21 cellular contexts compared by ENCODE assay signal in genomic region chr2:121133551-121134319, GRCh38.
A peak's percentile ranks its signal among the peaks of the same experiment; 100 is the strongest.
DNase-seq lines count a peak whose midpoint lies in the region; ATAC-seq and TF ChIP-seq lines count a peak whose summit lies in the region.
"Had no signal": no experiment of that assay in that cellular context is flagged by ENCODE, and none has a peak within 500 bp of the region (broad histone marks: within the 10 kb centered on the region; RNA-seq: fewer than 3 reads in every experiment).

No MANE protein-coding gene starts in this region.

- no peaks in the 10 kb centered on the region for H3K9me2 ChIP-seq in GM23338 (ENCODE audit: insufficient read depth)

- H3K4ac ChIP-seq in H9 (ENCODE audit: low read depth, low read length) = no peak overlapping the region

- H2BK120ac ChIP-seq in H9 (ENCODE audit: low read depth, low read length, poor library complexity, severe bottlenecking) = no peak overlapping the region

- no peak for ATAC-seq in GM23338
- ATAC-seq: HCT116, SK-N-SH treated with all-trans-retinoic acid at 6 μM for 48 hours had no signal

- H3K4me3 ChIP-seq in GM23338 (no peak overlapping the region), SJCRH30 (no peak overlapping the region), smooth muscle cell (no peak overlapping the region)

- H3K27me3 Mint-ChIP-seq in GM23338 (ENCODE audit: insufficient read depth, low read depth, poor library complexity) (peaks cover 16% of the 10 kb centered on the region), H9 (ENCODE audit: low read depth) (peaks cover 6% of the 10 kb centered on the region; the same call in 1 of the 2 replicates)
- H3K27me3 Mint-ChIP-seq: CD4-positive, CD25-positive, alpha-beta regulatory T cell had no signal

- peak overlapping the region; percentile 80; the same call in 1 of the 2 replicates for H2AFZ ChIP-seq in GM23338
- no peak overlapping the region for H2AFZ ChIP-seq in H9 (ENCODE audit: low read length)
- H2AFZ ChIP-seq in smooth muscle cell (ENCODE audit: low read depth) = no peak overlapping the region

- H3K18ac ChIP-seq in H9 (ENCODE audit: insufficient read length, low read depth, low read length) = peak overlapping the region; percentile 13

- no peak overlapping the region for H2BK20ac ChIP-seq in H9 (ENCODE audit: low read depth, low read length, poor library complexity, severe bottlenecking)

- H2BK12ac ChIP-seq in H9 (ENCODE audit: insufficient read length, low read depth, low read length) = no peak overlapping the region

- no peak overlapping the region for H3K14ac ChIP-seq in H9 (ENCODE audit: insufficient read depth, low read length)

- no peak overlapping the region for H3K4me3 Mint-ChIP-seq in GM23338
- no peak overlapping the region for H3K4me3 Mint-ChIP-seq in H9
- H3K4me3 Mint-ChIP-seq: CD4-positive, CD25-positive, alpha-beta regulatory T cell had no signal

- no peak overlapping the region for H3K23ac ChIP-seq in H9 (ENCODE audit: insufficient read length, low read depth, low read length)

- H3K9ac ChIP-seq in H9 (ENCODE audit: extremely low read depth, insufficient read length, low read length) (no peak overlapping the region), smooth muscle cell (ENCODE audit: low read depth) (no peak overlapping the region)
- H3K9ac ChIP-seq: KMS-11 had no signal

- DNase-seq in GM23338 (ENCODE audit: low spot score) = no peak
- no peak for DNase-seq in H9
- peak; percentile 20 to 44 for DNase-seq in SJCRH30
- DNase-seq in mesenteric fat pad (ENCODE audit: low spot score) = peak; percentile 69
- DNase-seq in NCI-H2196 treated with DMSO at 0.1 percent for 48 hours (lab: John Stamatoyannopoulos, UW; ENCODE audit: unreplicated experiment) = no peak
- DNase-seq in activated CD8-positive, alpha-beta memory T cell treated with anti-CD3 and anti-CD28 coated beads, Interleukin-2, amount 50 U/mL, for 4 hours = no peak
- DNase-seq in superior temporal gyrus (ENCODE audit: extremely low spot score) = no peak
- DNase-seq in smooth muscle cell (lab: John Stamatoyannopoulos, UW; ENCODE audit: unreplicated experiment) = no peak
- DNase-seq: CD4-positive, CD25-positive, alpha-beta regulatory T cell; DMS79; NCI-H1105; NCI-H146; NCI-H2081; NCI-H2171 treated with DMSO at 0.1 percent for 48 hours; NCI-H446; NCI-H69; SIG-M5 had no signal

- H3K4me1 ChIP-seq in GM23338 (ENCODE audit: insufficient read depth) (peaks cover 18% of the 10 kb centered on the region; the same call in 1 of the 2 replicates), H9 (ENCODE audit: insufficient read depth, low read length) (peaks cover 6% of the 10 kb centered on the region; the same call in 1 of the 2 replicates), SJCRH30 (no peaks in the 10 kb centered on the region), smooth muscle cell (ENCODE audit: low read depth) (no peaks in the 10 kb centered on the region)

- TF ChIP-seq CTCF in GM23338 (conservative IDR thresholded peaks at IDR 0.05; ENCODE audit: low read depth in 2 of 2) = no peak; a peak in 1 of 4 replicates
- TF ChIP-seq CTCF in H9 (conservative IDR thresholded peaks at IDR 0.05) = no peak
- no peak for TF ChIP-seq CTCF in smooth muscle cell (IDR thresholded peaks at IDR 0.05; ENCODE audit: borderline replicate concordance, insufficient read depth, poor library complexity, severe bottlenecking)

- no peak overlapping the region; the same call in 1 of the 2 replicates for H3K4me2 ChIP-seq in GM23338
- H3K4me2 ChIP-seq in H9 (ENCODE audit: insufficient read depth, insufficient read length, low read length) = no peak overlapping the region
- no peak overlapping the region for H3K4me2 ChIP-seq in smooth muscle cell
- H3K4me2 ChIP-seq: KMS-11 had no signal

- H3K9me3 Mint-ChIP-seq in GM23338 (peaks cover 9% of the 10 kb centered on the region), H9 (peaks cover 4 to 8% of the 10 kb centered on the region in 2 experiments; a peak in 4 of 5 replicates)

- no peak overlapping the region for H2BK5ac ChIP-seq in H9 (ENCODE audit: insufficient read length, low read length)

- H4K5ac ChIP-seq in H9 (ENCODE audit: insufficient read length, low read depth, low read length) = no peak overlapping the region

- WGBS in H9 (ENCODE audit: extremely low coverage, insufficient read length, low lambda C conversion rate) = 69% methylated on average over 2 of the region's 13 CpGs
- 87% methylated on average over 13 of the region's 13 CpGs for WGBS in smooth muscle cell (ENCODE audit: low lambda C conversion rate)

- no peaks in the 10 kb centered on the region for H3K36me3 ChIP-seq in GM23338 (ENCODE audit: insufficient read depth)
- no peaks in the 10 kb centered on the region for H3K36me3 ChIP-seq in SJCRH30
- no peaks in the 10 kb centered on the region for H3K36me3 ChIP-seq in smooth muscle cell (ENCODE audit: low read depth)

- H3F3A ChIP-seq in GM23338 (replicated peaks; ENCODE audit: low read depth) (no peaks in the 10 kb centered on the region), smooth muscle cell (ENCODE audit: low read depth) (no peaks in the 10 kb centered on the region)

- H3K79me2 ChIP-seq in GM23338 (replicated peaks; ENCODE audit: insufficient read depth) = no peaks in the 10 kb centered on the region
- H3K79me2 ChIP-seq in H9 (ENCODE audit: insufficient read depth, low read length) = no peaks in the 10 kb centered on the region
- H3K79me2 ChIP-seq in smooth muscle cell (ENCODE audit: low read depth) = no peaks in the 10 kb centered on the region

- H4K8ac ChIP-seq in H9 (replicated peaks; ENCODE audit: insufficient read length, low read depth, low read length) = no peak overlapping the region

- H3T11ph ChIP-seq in H9 (ENCODE audit: low read length) = no peak overlapping the region

- no peak overlapping the region for H4K91ac ChIP-seq in H9 (ENCODE audit: insufficient read length, low read depth, low read length)

- H3K79me1 ChIP-seq in H9 (ENCODE audit: insufficient read depth, low read depth, low read length, poor library complexity, severe bottlenecking) = no peaks in the 10 kb centered on the region

- H3K23me2 ChIP-seq in H9 (ENCODE audit: insufficient read length, low read depth, low read length, poor library complexity, severe bottlenecking) = no peaks in the 10 kb centered on the region

- H3K27me3 ChIP-seq in GM23338 (ENCODE audit: insufficient read depth) (no peaks in the 10 kb centered on the region), H9 (ENCODE audit: insufficient read depth, low read length) (no peaks in the 10 kb centered on the region; the same call in none of the 2 replicates), SJCRH30 (no peaks in the 10 kb centered on the region; the same call in 1 of the 2 replicates), smooth muscle cell (ENCODE audit: low read depth) (peaks cover 4% of the 10 kb centered on the region)

- H4K20me1 ChIP-seq in GM23338 (replicated peaks; ENCODE audit: insufficient read depth) = no peaks in the 10 kb centered on the region
- H4K20me1 ChIP-seq in H9 (ENCODE audit: control insufficient read depth, insufficient read depth, insufficient read length) = no peaks in the 10 kb centered on the region
- no peaks in the 10 kb centered on the region for H4K20me1 ChIP-seq in smooth muscle cell (ENCODE audit: low read depth)

- no peak overlapping the region for H3K27ac ChIP-seq in GM23338 (ENCODE audit: low read depth)
- no peak overlapping the region for H3K27ac ChIP-seq in H9 (ENCODE audit: insufficient read length, low read depth, low read length)
- H3K27ac ChIP-seq in SJCRH30 = no peak overlapping the region
- H3K27ac ChIP-seq in smooth muscle cell (ENCODE audit: low read depth) = no peak overlapping the region
- H3K27ac ChIP-seq: KMS-11, RWPE1 had no signal

- no peak overlapping the region for H2AK5ac ChIP-seq in H9 (ENCODE audit: insufficient read length, low read length)

- H3K9me3 ChIP-seq in H9 (ENCODE audit: control insufficient read depth, low read depth, low read length) (no peaks in the 10 kb centered on the region), SJCRH30 (replicated peaks) (no peaks in the 10 kb centered on the region), smooth muscle cell (replicated peaks; ENCODE audit: low read depth) (no peaks in the 10 kb centered on the region)

- no peak overlapping the region for H2BK15ac ChIP-seq in H9 (ENCODE audit: low read depth, low read length)

- no peaks in the 10 kb centered on the region for H3K36me3 Mint-ChIP-seq in GM23338 (ENCODE audit: low read depth)
- H3K36me3 Mint-ChIP-seq in H9 (ENCODE audit: insufficient read depth in 1 of 3, low read depth in 3 of 3) = no peaks in the 10 kb centered on the region; a peak in 2 of 7 replicates
- H3K36me3 Mint-ChIP-seq: CD4-positive, CD25-positive, alpha-beta regulatory T cell had no signal

- H3K27ac Mint-ChIP-seq in GM23338 (no peak overlapping the region), H9 (0 out of 7 replicates have a peak overlapping the region, but pooled peaks of 1 of the 3 experiments have one; percentile 40)
- H3K27ac Mint-ChIP-seq: CD4-positive, CD25-positive, alpha-beta regulatory T cell had no signal

- H3K4me1 Mint-ChIP-seq in GM23338 = peaks cover 23% of the 10 kb centered on the region
- H3K4me1 Mint-ChIP-seq in H9 = peaks cover 21 to 29% of the 10 kb centered on the region in 2 experiments
- H3K4me1 Mint-ChIP-seq: CD4-positive, CD25-positive, alpha-beta regulatory T cell had no signal

- peak overlapping the region; percentile 10 for H3K56ac ChIP-seq in H9 (ENCODE audit: insufficient read length, low read depth, low read length)

TF ChIP-seq in GM23338, 12 proteins besides CTCF, POLR2A, EP300 and RAD21 (continues in another document):
- no peak for TF ChIP-seq ZNF331 (CRISPR knock-in tag; IDR thresholded peaks at IDR 0.05; ENCODE audit: low read depth)
- no peak for TF ChIP-seq STAT1 (IDR thresholded peaks at IDR 0.05; ENCODE audit: unreplicated experiment)
- no peak for TF ChIP-seq JUNB (IDR thresholded peaks at IDR 0.05; ENCODE audit: unreplicated experiment)

Comparison
In these comparisons a context has a peak if more than half of its experiments do, and no peak if none do; other contexts are left out.
1. DNase-seq: peak in SJCRH30 (2 of 2) and mesenteric fat pad (single experiment); none in GM23338 (single experiment), H9 (single experiment), NCI-H2196 treated with DMSO at 0.1 percent for 48 hours (single experiment), activated CD8-positive, alpha-beta memory T cell treated with anti-CD3 and anti-CD28 coated beads, Interleukin-2, amount 50 U/mL, for 4 hours (single experiment), superior temporal gyrus (single experiment) and smooth muscle cell (single experiment).